ENCODE assay signal across 27 cellular contexts in the genomic region with DNA sequence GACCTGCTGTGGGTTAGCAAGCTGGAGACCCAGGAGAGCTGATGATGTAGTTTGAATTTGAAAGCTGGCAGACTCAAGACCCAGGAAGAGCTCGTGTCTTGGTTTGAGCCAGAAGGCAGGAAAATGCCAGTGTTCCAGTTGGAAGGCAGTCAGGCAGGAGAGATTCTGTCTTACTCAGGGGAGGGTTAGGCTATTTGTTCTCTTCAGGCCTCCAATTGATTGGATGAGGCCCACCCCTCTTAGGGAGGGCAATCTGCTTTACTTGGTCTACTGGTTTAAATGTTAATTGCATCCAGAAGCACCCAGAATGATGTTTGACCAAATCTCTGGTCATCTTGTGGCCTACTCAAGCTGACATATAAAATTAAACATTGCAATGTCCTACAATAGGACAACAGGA. TPM values are rescaled to one million over a fixed set of nuclear protein-coding genes. Genes with fewer than 3 reads are reported as not detected.
"Had no signal": no experiment of that assay in that cellular context is flagged by ENCODE, and none has a peak within 500 bp of the region (broad histone marks: within the 10 kb centered on the region; RNA-seq: fewer than 3 reads in every experiment).

No MANE protein-coding gene starts in this region.

- ATAC-seq: activated CD4-positive, alpha-beta T cell treated with anti-CD3 and anti-CD28 coated beads for 36 hours; activated CD8-positive, alpha-beta T cell treated with anti-CD3 and anti-CD28 coated beads for 36 hours; activated T-cell treated with anti-CD3 and anti-CD28 coated beads, Interleukin-2, amount 50 U/mL, for 72 hours; Panc1; Right ventricle myocardium inferior had no signal

- DNase-seq: activated CD4-positive, alpha-beta T cell treated with anti-CD3 and anti-CD28 coated beads for 36 hours; activated CD4-positive, alpha-beta T cell treated with anti-CD3 and anti-CD28 coated beads, Interleukin-2, amount 50 U/mL, for 1 hour; activated CD8-positive, alpha-beta memory T cell treated with anti-CD3 and anti-CD28 coated beads, Interleukin-2, amount 50 U/mL, for 4 hours; activated CD8-positive, alpha-beta T cell treated with anti-CD3 and anti-CD28 coated beads for 36 hours; activated naive CD4-positive, alpha-beta T cell treated with anti-CD3 and anti-CD28 coated beads, Interleukin-2, amount 50 U/mL, for 16 hours; activated naive CD8-positive, alpha-beta T cell treated with anti-CD3 and anti-CD28 coated beads, Interleukin-2, amount 10 ng/mL, durations not matched to agents 7 days and 5 days; activated T-cell treated with anti-CD3 and anti-CD28 coated beads, Interleukin-2, amount 50 U/mL, for 72 hours; anterior cingulate cortex; NCI-H1092; NCI-H1417; NCI-H1930; NCI-H2171; NCI-H2227 treated with DMSO at 0.1 percent for 48 hours; NCI-H526; NCI-H774; NK-92 treated with Interleukin-12 subunit alpha and Interleukin-12 subunit beta, amount 100 ng/mL, for 24 hours; OCI-M1; RPMI8226; T-helper 1 cell had no signal

- H3K27ac Mint-ChIP-seq: activated CD4-positive, alpha-beta T cell treated with anti-CD3 and anti-CD28 coated beads for 36 hours; activated CD8-positive, alpha-beta T cell treated with anti-CD3 and anti-CD28 coated beads for 36 hours; activated naive CD8-positive, alpha-beta T cell treated with anti-CD3 and anti-CD28 coated beads, Interleukin-2, amount 10 ng/mL, durations not matched to agents 7 days and 5 days; activated T-cell treated with anti-CD3 and anti-CD28 coated beads, Interleukin-2, amount 50 U/mL, for 72 hours; activated T-helper 2 cell treated with anti-CD3 and anti-CD28 coated beads, Interferon-gamma antibody, Interleukin-2, Interleukin-4, amounts not matched to agents 10 μg/mL and 5 μg/mL and 100 μg/mL, durations not matched to agents 14 hours and 24 hours and 36 hours had no signal

- H3K4me1 Mint-ChIP-seq: activated CD4-positive, alpha-beta T cell treated with anti-CD3 and anti-CD28 coated beads for 36 hours; activated naive CD8-positive, alpha-beta T cell treated with anti-CD3 and anti-CD28 coated beads, Interleukin-2, amount 10 ng/mL, durations not matched to agents 7 days and 5 days had no signal

- H3K4me3 Mint-ChIP-seq: activated CD4-positive, alpha-beta T cell treated with anti-CD3 and anti-CD28 coated beads for 36 hours; activated CD8-positive, alpha-beta T cell treated with anti-CD3 and anti-CD28 coated beads for 36 hours; activated naive CD8-positive, alpha-beta T cell treated with anti-CD3 and anti-CD28 coated beads, Interleukin-2, amount 10 ng/mL, durations not matched to agents 7 days and 5 days; activated T-cell treated with anti-CD3 and anti-CD28 coated beads, Interleukin-2, amount 50 U/mL, for 72 hours had no signal

- H3K4me2 ChIP-seq: KMS-11 had no signal

- H3K4me3 ChIP-seq: adrenal gland, SK-N-MC had no signal

- H3K9ac ChIP-seq: KMS-11 had no signal

- H3K4me1 ChIP-seq: adrenal gland had no signal

- H3K27me3 ChIP-seq: adrenal gland had no signal

- H3K9me3 Mint-ChIP-seq: activated CD8-positive, alpha-beta T cell treated with anti-CD3 and anti-CD28 coated beads for 36 hours; activated naive CD8-positive, alpha-beta T cell treated with anti-CD3 and anti-CD28 coated beads, Interleukin-2, amount 10 ng/mL, durations not matched to agents 7 days and 5 days; activated T-cell treated with anti-CD3 and anti-CD28 coated beads, Interleukin-2, amount 50 U/mL, for 72 hours; activated T-helper 2 cell treated with anti-CD3 and anti-CD28 coated beads, Interferon-gamma antibody, Interleukin-2, Interleukin-4, amounts not matched to agents 10 μg/mL and 5 μg/mL and 100 μg/mL, durations not matched to agents 14 hours and 24 hours and 36 hours had no signal

- H3K36me3 ChIP-seq: adrenal gland had no signal

- H3K9me3 ChIP-seq: adrenal gland had no signal

- H3K27ac ChIP-seq: adrenal gland, KMS-11, SK-N-MC, VCaP had no signal

- H3K36me3 Mint-ChIP-seq: activated naive CD8-positive, alpha-beta T cell treated with anti-CD3 and anti-CD28 coated beads, Interleukin-2, amount 10 ng/mL, durations not matched to agents 7 days and 5 days had no signal

RNA-seq across cellular contexts. Expression of a gene that starts 40.4 kb away (rescaled TPM):
- total RNA-seq: T-helper 2 cell treated with Interferon-gamma antibody and Interleukin-4, amounts not matched to agents 100 ng/mL and 5 ng/mL, for 36 hours had no signal
